Comparison of ENCODE assay signal across 9 cellular contexts in genomic region chr7:50212666-50213621, GRCh38.
A peak's percentile ranks its signal among the peaks of the same experiment; 100 is the strongest.
DNase-seq lines count a peak whose midpoint lies in the region; ATAC-seq and TF ChIP-seq lines count a peak whose summit lies in the region.
"Had no signal": no experiment of that assay in that cellular context is flagged by ENCODE, and none has a peak within 500 bp of the region (broad histone marks: within the 10 kb centered on the region; RNA-seq: fewer than 3 reads in every experiment).

No MANE protein-coding gene starts in this region.

- intact Hi-C loops in natural killer cell (cut with micrococcal nuclease), result no loop called here

- peak overlapping the region in 1 of 2 donors; percentile 65 for H3K27ac Mint-ChIP-seq in natural killer cell

- peaks cover 0 to 4% of the 10 kb centered on the region in 2 donors for H3K27me3 Mint-ChIP-seq in natural killer cell (ENCODE audit: low read depth in 2 of 2)

- no peak overlapping the region for H3K4me3 Mint-ChIP-seq in natural killer cell

- no peaks in the 10 kb centered on the region for H3K9me3 Mint-ChIP-seq in natural killer cell

- no peaks in the 10 kb centered on the region for H3K36me3 Mint-ChIP-seq in natural killer cell

- DNase-seq in SIG-M5 treated with dmso at 0.1 percent for 504 hours (lab: John Stamatoyannopoulos, UW; ENCODE audit: unreplicated experiment), result peak; percentile 77
- DNase-seq in natural killer cell, result no peak
- no peak for DNase-seq in Ammon's horn (ENCODE audit: low spot score)
- DNase-seq in COLO829 (ENCODE audit: low spot score), result no peak
- DNase-seq in cerebellar cortex (ENCODE audit: low spot score), result no peak
- DNase-seq: mesendoderm, NCI-H187 treated with DMSO at 0.1 percent for 48 hours had no signal

- H3K4me1 Mint-ChIP-seq in natural killer cell, result peaks cover 43 to 59% of the 10 kb centered on the region in 2 donors

- no peak for TF ChIP-seq CTCF in natural killer cell (IDR thresholded peaks at IDR 0.05)

- ATAC-seq in GM18511 (IDR thresholded peaks at IDR 0.05; ENCODE audit: unreplicated experiment) (peak; percentile 61), HG02938 (IDR thresholded peaks at IDR 0.05; ENCODE audit: unreplicated experiment) (peak; percentile 49), natural killer cell (peak; percentile 54 to 65 (median 59))
